1 cellular context compared by ENCODE assay signal in genomic region chr12:11685261-11685660, GRCh38.
TF ChIP-seq lines count a peak whose summit lies in the region.

No MANE protein-coding gene starts in this region.

TF ChIP-seq in liver, 16 proteins besides CTCF, POLR2A, EP300 and RAD21:
- TF ChIP-seq REST (IDR thresholded peaks at IDR 0.05) (no peak), RXRA (IDR thresholded peaks at IDR 0.05) (peak in 1 of 2 donors; percentile 7), ATF3 (IDR thresholded peaks at IDR 0.05) (no peak), MAX (IDR thresholded peaks at IDR 0.05) (peak; percentile 46), SP1 (IDR thresholded peaks at IDR 0.05) (no peak), TAF1 (conservative IDR thresholded peaks at IDR 0.05) (no peak), EGR1 (IDR thresholded peaks at IDR 0.05; ENCODE audit: low read depth in 2 of 2) (no peak)
